11 cellular contexts compared by ENCODE assay signal in genomic region chr3:4416961-4417360, GRCh38. TPM values are rescaled to one million over a fixed set of nuclear protein-coding genes. Genes with fewer than 3 reads are reported as not detected.
DNase-seq lines count a peak whose midpoint lies in the region; ATAC-seq, FAIRE-seq and TF ChIP-seq lines count a peak whose summit lies in the region.
"Had no signal": no experiment of that assay in that cellular context is flagged by ENCODE, and none has a peak within 500 bp of the region (broad histone marks: within the 10 kb centered on the region; RNA-seq: fewer than 3 reads in every experiment).

No MANE protein-coding gene starts in this region.

- no peak for ATAC-seq in GM21528 (IDR thresholded peaks at IDR 0.05; ENCODE audit: low FRiP score, unreplicated experiment)
- ATAC-seq: left lobe of liver had no signal

- no peaks in the 10 kb centered on the region for H3K79me1 ChIP-seq in mesendoderm (ENCODE audit: low read length)

- no peak overlapping the region for H3K4me2 ChIP-seq in mesendoderm (ENCODE audit: low read length)

- H2BK15ac ChIP-seq in mesendoderm (replicated peaks; ENCODE audit: low read depth) = no peak overlapping the region

- no peaks in the 10 kb centered on the region for H3K9me3 ChIP-seq in ascending aorta
- no peaks in the 10 kb centered on the region for H3K9me3 ChIP-seq in left ventricle myocardium inferior (replicated peaks)

- DNase-seq in AG04449 (ENCODE audit: low read depth, low spot score) (peak; percentile 49), H54 (ENCODE audit: insufficient read length, low spot score) (peak; percentile 78), ascending aorta (ENCODE audit: low spot score in 2 of 2) (peak; percentile 82 to 95), left ventricle myocardium inferior (no peak), GM19238 (ENCODE audit: insufficient read length, low spot score) (no peak), mesendoderm (no peak), NCI-H524 treated with DMSO at 0.1 percent for 48 hours (lab: John Stamatoyannopoulos, UW) (no peak)
- DNase-seq: NCI-H2107, WERI-Rb-1 had no signal

- no peak overlapping the region for H4K8ac ChIP-seq in mesendoderm (ENCODE audit: low read depth, low read length)

- TF ChIP-seq CTCF in AG04449 (IDR thresholded peaks at IDR 0.05; ENCODE audit: insufficient read depth, low read length, missing control alignments) (no peak), ascending aorta (IDR thresholded peaks at IDR 0.05) (peak in 1 of 3 experiments; percentile 5), left ventricle myocardium inferior (IDR thresholded peaks at IDR 0.05; ENCODE audit: borderline replicate concordance) (no peak)

- no peak overlapping the region for H3K56ac ChIP-seq in mesendoderm (ENCODE audit: low read length)

- H3K4me1 ChIP-seq in ascending aorta (peaks cover 3 to 13% of the 10 kb centered on the region in 2 donors), left ventricle myocardium inferior (peaks cover 16% of the 10 kb centered on the region), mesendoderm (ENCODE audit: control insufficient read depth, low read depth, low read length) (no peaks in the 10 kb centered on the region)

- no peak overlapping the region for H3K4me3 ChIP-seq in AG04449 (ENCODE audit: low read depth, low read length)
- H3K4me3 ChIP-seq in ascending aorta = no peak overlapping the region
- H3K4me3 ChIP-seq in left ventricle myocardium inferior = no peak overlapping the region
- no peak overlapping the region for H3K4me3 ChIP-seq in mesendoderm (ENCODE audit: low read length)

- no peak overlapping the region for H3K18ac ChIP-seq in mesendoderm (ENCODE audit: low read length)

- H3K23ac ChIP-seq in mesendoderm (ENCODE audit: low read length) = no peak overlapping the region

- no peak overlapping the region for H3K9ac ChIP-seq in mesendoderm (ENCODE audit: low read length)

- POLR2A ChIA-PET in AG04449 (lab: Yijun Ruan, JAX) = interaction anchor here (0.6 kb wide), 1 partner anchor 414 kb away, joined by 3 read pairs; no protein-coding TSS in a partner anchor

- H3K36me3 ChIP-seq in ascending aorta (no peaks in the 10 kb centered on the region), left ventricle myocardium inferior (peaks cover 50% of the 10 kb centered on the region), mesendoderm (ENCODE audit: control insufficient read depth, insufficient read depth, low read length) (no peaks in the 10 kb centered on the region)

- no peak overlapping the region for H2AK5ac ChIP-seq in mesendoderm (ENCODE audit: low read length)

- H2BK120ac ChIP-seq in mesendoderm (ENCODE audit: low read depth, low read length) = no peak overlapping the region

- FAIRE-seq in H54 (lab: Jason Lieb, UNC) = peak; percentile 97

- H3K79me2 ChIP-seq in mesendoderm (ENCODE audit: control insufficient read depth, insufficient read depth, low read length) = no peaks in the 10 kb centered on the region

- no peak for TF ChIP-seq POLR2A in H54 (IDR thresholded peaks at IDR 0.05; ENCODE audit: low read depth, low read length)

- H4K5ac ChIP-seq in mesendoderm (ENCODE audit: low read length) = no peak overlapping the region

- H2BK5ac ChIP-seq in mesendoderm (ENCODE audit: low read length) = no peak overlapping the region

- H3K4ac ChIP-seq in mesendoderm (ENCODE audit: low read depth, low read length) = no peak overlapping the region

- CTCF ChIA-PET in AG04449 (lab: Yijun Ruan, JAX) = interaction anchor here (0.8 to 1.3 kb wide), 2 partner anchors 19 to 66 kb away, joined by 3 to 7 read pairs; no protein-coding TSS in a partner anchor

- WGBS in mesendoderm (ENCODE audit: extremely low coverage, insufficient coverage, low lambda C conversion rate) = no CpG with 5 or more reads among the region's 6 CpGs

- intact Hi-C loops in ascending aorta (cut with DNase I) = loop anchor here (2.0 to 5.0 kb wide), 5 partner anchors 58 to 166 kb away; partner anchors contain the start of gene ITPR1
- intact Hi-C loops in left ventricle myocardium inferior (cut with micrococcal nuclease) = no loop called here

- H3K27me3 ChIP-seq in ascending aorta = no peaks in the 10 kb centered on the region
- no peaks in the 10 kb centered on the region for H3K27me3 ChIP-seq in left ventricle myocardium inferior (ENCODE audit: low read depth)
- H3K27me3 ChIP-seq in mesendoderm (ENCODE audit: insufficient read depth, low read length, poor library complexity) = no peaks in the 10 kb centered on the region

- peak overlapping the region; percentile 79 to 88 for H3K27ac ChIP-seq in ascending aorta
- peak overlapping the region; percentile 69 for H3K27ac ChIP-seq in left ventricle myocardium inferior (replicated peaks)
- H3K27ac ChIP-seq in mesendoderm (ENCODE audit: low read depth, low read length) = no peak overlapping the region

RNA-seq across cellular contexts. Expression of gene SUMF1, which starts 50.1 kb away (rescaled TPM):
- total RNA-seq in ascending aorta (98.4 TPM), left ventricle myocardium inferior (8.6 TPM)
- 7.2 TPM for polyA plus RNA-seq in mesendoderm (2013, experiment 1 of 2)
- polyA plus RNA-seq in mesendoderm (2013, experiment 2 of 2) = 7.5 TPM

Comparison
In these comparisons a context has a peak if more than half of its experiments do, and no peak if none do; other contexts are left out.
1. DNase-seq: peak in AG04449 (single experiment), H54 (single experiment) and ascending aorta (2 of 2); none in left ventricle myocardium inferior (single experiment), GM19238 (single experiment), mesendoderm (single experiment) and NCI-H524 treated with DMSO at 0.1 percent for 48 hours (single experiment).
2. RNA of gene SUMF1, which starts 50.1 kb away (total RNA-seq): 98.4 TPM in ascending aorta (single experiment); 8.6 TPM in left ventricle myocardium inferior (single experiment); every median in the first group is over 10 times any median in the second.